In the genomic region with DNA sequence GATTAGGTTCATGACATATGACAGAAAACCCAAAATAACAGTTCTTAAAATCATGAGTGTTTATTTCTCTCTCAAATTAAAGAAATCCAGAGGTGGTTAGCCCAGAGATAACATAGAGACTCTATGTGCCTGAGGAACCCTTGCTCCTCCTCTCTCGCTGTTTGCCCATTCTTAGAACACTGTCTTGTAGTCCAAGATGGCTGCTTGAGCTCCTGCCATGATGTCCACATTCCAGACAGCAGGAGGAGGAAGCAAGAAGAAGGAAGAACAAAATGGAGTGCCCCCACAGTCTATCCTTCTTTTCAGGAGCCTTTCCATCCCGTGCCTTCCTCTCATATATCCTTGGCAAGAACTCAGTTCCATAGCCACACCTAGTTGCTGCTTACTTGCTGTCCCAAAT, we compare ENCODE assay signal across 21 cellular contexts. TPM values are rescaled to one million over a fixed set of nuclear protein-coding genes. Genes with fewer than 3 reads are reported as not detected.
DNase-seq lines count a peak whose midpoint lies in the region; ATAC-seq, FAIRE-seq and TF ChIP-seq lines count a peak whose summit lies in the region.
"Had no signal": no experiment of that assay in that cellular context is flagged by ENCODE, and none has a peak within 500 bp of the region (broad histone marks: within the 10 kb centered on the region; RNA-seq: fewer than 3 reads in every experiment).

No MANE protein-coding gene starts in this region.

- POLR2A ChIA-PET in H1 (lab: Charles Lee; ENCODE audit: partially characterized antibody): no interaction called here
- POLR2A ChIA-PET in activated CD8-positive, alpha-beta T cell treated with anti-CD3 and anti-CD28 coated beads, Interleukin-2, amount 10 ng/mL, durations not matched to agents 7 days and 5 days (lab: Charles Lee): no interaction called here

- H2BK12ac ChIP-seq in H1 (ENCODE audit: low read depth, low read length): no peak overlapping the region; the same call in 1 of the 2 replicates

- H3K27ac ChIP-seq in angular gyrus (ENCODE audit: low read depth, low read length): peak overlapping the region; percentile 24
- no peak overlapping the region for H3K27ac ChIP-seq in H1 (ENCODE audit: low read depth, low read length)
- H3K27ac ChIP-seq: GM23248, HL-60 had no signal

- no peaks in the 10 kb centered on the region for H3K27me3 ChIP-seq in H1 (replicated peaks in 1 of 4; ENCODE audit: control insufficient read depth in 3 of 4, extremely low read depth in 1 of 4, insufficient read depth in 3 of 4, low read length in 3 of 4)

- no peaks in the 10 kb centered on the region for H3K79me2 ChIP-seq in H1 (ENCODE audit: control insufficient read depth in 1 of 2, insufficient read depth in 2 of 2, low read length in 2 of 2)

- no peak for DNase-seq in H1 (ENCODE audit: low read depth in 1 of 2, low spot score in 2 of 2)
- no peak for DNase-seq in GM20000 (ENCODE audit: low spot score)
- DNase-seq in activated CD8-positive, alpha-beta T cell treated with anti-CD3 and anti-CD28 coated beads, Interleukin-2, amount 10 ng/mL, durations not matched to agents 7 days and 5 days: no peak
- DNase-seq in cerebellar nuclear complex (lab: John Stamatoyannopoulos, UW): no peak
- DNase-seq: AML-193; Calu3; CD8-positive, alpha-beta T cell; DMS79 treated with DMSO at 0.1 percent for 48 hours; GM23248; HCEC 1CT had no signal

- no peak for TF ChIP-seq RAD21 in H1 (IDR thresholded peaks at IDR 0.05 in 1 of 2, conservative IDR thresholded peaks at IDR 0.05 in 1 of 2; ENCODE audit: low read depth in 2 of 2, low read length in 2 of 2)

- ATAC-seq in GM18502 (IDR thresholded peaks at IDR 0.05; ENCODE audit: poor library complexity, unreplicated experiment): no peak
- no peak for ATAC-seq in activated CD8-positive, alpha-beta T cell treated with anti-CD3 and anti-CD28 coated beads, Interleukin-2, amount 10 ng/mL, durations not matched to agents 7 days and 5 days
- ATAC-seq: CD8-positive, alpha-beta T cell; GM12878 had no signal

- H3K18ac ChIP-seq in H1 (ENCODE audit: extremely low read depth, low read length): no peak overlapping the region

- H3K4ac ChIP-seq in H1 (replicated peaks; ENCODE audit: insufficient read length, low read depth, low read length): no peak overlapping the region

- CTCF ChIA-PET in H1 (lab: Charles Lee; ENCODE audit: partially characterized antibody): interaction anchor here (1.2 to 1.9 kb wide), 2 partner anchors 16 to 23 kb away, joined by 3 to 7 read pairs; no protein-coding TSS in a partner anchor
- CTCF ChIA-PET in activated CD8-positive, alpha-beta T cell treated with anti-CD3 and anti-CD28 coated beads, Interleukin-2, amount 10 ng/mL, durations not matched to agents 7 days and 5 days (lab: Charles Lee): no interaction called here

- H3K23ac ChIP-seq in H1 (ENCODE audit: insufficient read length): no peak overlapping the region

- TF ChIP-seq EP300 in H1 (IDR thresholded peaks at IDR 0.05; ENCODE audit: borderline replicate concordance in 1 of 2, low read depth in 2 of 2, low read length in 2 of 2): no peak

- H2AFZ ChIP-seq in H1 (ENCODE audit: low read length): no peak overlapping the region
- H2AFZ ChIP-seq: GM23248 had no signal

- peaks cover 5 to 17% (median 12%) of the 10 kb centered on the region in 4 experiments for H3K4me1 ChIP-seq in H1 (replicated peaks in 1 of 4; ENCODE audit: control insufficient read depth in 3 of 4, insufficient read depth in 4 of 4, low read length in 3 of 4)

- no peak for TF ChIP-seq POLR2A in H1 (IDR thresholded peaks at IDR 0.05; ENCODE audit: control extremely low read depth in 1 of 2, low read depth in 2 of 2, low read length in 2 of 2)

- no peaks in the 10 kb centered on the region; the same call in 1 of the 2 replicates for H3K23me2 ChIP-seq in H1 (ENCODE audit: low read depth, low read length)

- no peak overlapping the region for H3K4me3 ChIP-seq in H1 (ENCODE audit: extremely low read depth in 1 of 4, insufficient read depth in 2 of 4, low read depth in 3 of 4, low read length in 4 of 4)
- H3K4me3 ChIP-seq: GM12878, GM23248 had no signal

- peaks cover 24% of the 10 kb centered on the region for H3K4me1 Mint-ChIP-seq in nephron
- no peaks in the 10 kb centered on the region for H3K4me1 Mint-ChIP-seq in activated CD8-positive, alpha-beta T cell treated with anti-CD3 and anti-CD28 coated beads, Interleukin-2, amount 10 ng/mL, durations not matched to agents 7 days and 5 days (ENCODE audit: low read depth)

- no peaks in the 10 kb centered on the region for H4K20me1 ChIP-seq in H1 (replicated peaks in 1 of 2; ENCODE audit: control insufficient read depth in 1 of 2, insufficient read depth in 2 of 2, low read length in 2 of 2)

- WGBS in H1 (ENCODE audit: extremely low coverage in 1 of 2, insufficient coverage in 1 of 2, insufficient read length in 1 of 2, insufficient replicate concordance in 2 of 2, low coverage in 1 of 2, low lambda C conversion rate in 2 of 2, missing lambda C conversion rate in 1 of 2), 2 experiments: 95% methylated on average over 2 of the region's 2 CpGs; no CpG with 5 or more reads in 1 of the 2 experiments

- no peaks in the 10 kb centered on the region for H3K36me3 ChIP-seq in H1 (ENCODE audit: control insufficient read depth in 2 of 4, insufficient read depth in 4 of 4, low read length in 3 of 4)

- H3K27ac Mint-ChIP-seq in nephron: peak overlapping the region; percentile 6 to 30 (median 9)
- no peak overlapping the region for H3K27ac Mint-ChIP-seq in activated CD8-positive, alpha-beta T cell treated with anti-CD3 and anti-CD28 coated beads, Interleukin-2, amount 10 ng/mL, durations not matched to agents 7 days and 5 days
- H3K27ac Mint-ChIP-seq: CD8-positive, alpha-beta T cell had no signal

- no peak overlapping the region for H2BK15ac ChIP-seq in H1 (ENCODE audit: low read length)

- FAIRE-seq in H1 (lab: Jason Lieb, UNC): no peak
- FAIRE-seq: A204.1, GM12878, GM19239, H54 had no signal

- H2BK5ac ChIP-seq in H1 (ENCODE audit: low read depth, low read length): no peak overlapping the region

- H2BK120ac ChIP-seq in H1 (replicated peaks; ENCODE audit: low read depth, low read length): no peak overlapping the region

- H3K9me3 ChIP-seq in H1 (ENCODE audit: insufficient read depth in 2 of 2, low read depth in 1 of 2, low read length in 1 of 2): no peaks in the 10 kb centered on the region

- no peak for TF ChIP-seq CTCF in H1 (IDR thresholded peaks at IDR 0.05; ENCODE audit: control extremely low read depth in 1 of 3, insufficient read depth in 1 of 3, low read depth in 1 of 3, low read length in 3 of 3)
- TF ChIP-seq CTCF in nephron (IDR thresholded peaks at IDR 0.05; ENCODE audit: unreplicated experiment in 3 of 3): no peak
- TF ChIP-seq CTCF in GM20000 (IDR thresholded peaks at IDR 0.05; ENCODE audit: extremely low read depth, missing control alignments): no peak

- no peak overlapping the region for H2BK20ac ChIP-seq in H1 (ENCODE audit: low read length)

- no peaks in the 10 kb centered on the region for H3K79me1 ChIP-seq in H1 (ENCODE audit: low read depth, low read length)

- H3K4me3 Mint-ChIP-seq in nephron: no peak overlapping the region
- H3K4me3 Mint-ChIP-seq in activated CD8-positive, alpha-beta T cell treated with anti-CD3 and anti-CD28 coated beads, Interleukin-2, amount 10 ng/mL, durations not matched to agents 7 days and 5 days: no peak overlapping the region
- H3K4me3 Mint-ChIP-seq: CD8-positive, alpha-beta T cell had no signal

- H3K56ac ChIP-seq in H1 (replicated peaks; ENCODE audit: insufficient read length, low read depth, low read length): no peak overlapping the region

- no peaks in the 10 kb centered on the region for H3K27me3 Mint-ChIP-seq in nephron (ENCODE audit: low read depth)
- H3K27me3 Mint-ChIP-seq in activated CD8-positive, alpha-beta T cell treated with anti-CD3 and anti-CD28 coated beads, Interleukin-2, amount 10 ng/mL, durations not matched to agents 7 days and 5 days (ENCODE audit: low read depth): peaks cover 6% of the 10 kb centered on the region

- no peak overlapping the region for H4K91ac ChIP-seq in H1 (replicated peaks; ENCODE audit: insufficient read length, low read length)

- H3K36me3 Mint-ChIP-seq in nephron (ENCODE audit: low read depth): no peaks in the 10 kb centered on the region
- no peaks in the 10 kb centered on the region for H3K36me3 Mint-ChIP-seq in activated CD8-positive, alpha-beta T cell treated with anti-CD3 and anti-CD28 coated beads, Interleukin-2, amount 10 ng/mL, durations not matched to agents 7 days and 5 days (ENCODE audit: low read depth)
- H3K36me3 Mint-ChIP-seq: CD8-positive, alpha-beta T cell had no signal

- no peak overlapping the region for H3K14ac ChIP-seq in H1 (ENCODE audit: insufficient read length)

- no peak overlapping the region for H4K8ac ChIP-seq in H1 (ENCODE audit: extremely low read depth, insufficient read depth, low read length)

- peak overlapping the region; percentile 60; the same call in 1 of the 2 replicates for H2AK5ac ChIP-seq in H1 (ENCODE audit: low read depth, low read length)

- H4K5ac ChIP-seq in H1 (ENCODE audit: insufficient read length, low read depth, low read length): no peak overlapping the region

- H3K9ac ChIP-seq in H1 (replicated peaks in 1 of 4; ENCODE audit: extremely low read depth in 1 of 4, low read depth in 3 of 4, low read length in 3 of 4): no peak overlapping the region
- H3K9ac ChIP-seq: GM23248 had no signal

- H3K9me3 Mint-ChIP-seq in nephron: no peaks in the 10 kb centered on the region
- H3K9me3 Mint-ChIP-seq in activated CD8-positive, alpha-beta T cell treated with anti-CD3 and anti-CD28 coated beads, Interleukin-2, amount 10 ng/mL, durations not matched to agents 7 days and 5 days (ENCODE audit: insufficient read depth): no peaks in the 10 kb centered on the region
- H3K9me3 Mint-ChIP-seq: CD8-positive, alpha-beta T cell had no signal

- H3K4me2 ChIP-seq in H1 (ENCODE audit: insufficient read depth in 1 of 2, low read depth in 2 of 2, low read length in 2 of 2): no peak overlapping the region

TF ChIP-seq in H1, 55 proteins besides CTCF, POLR2A, EP300 and RAD21:
- peak; percentile 68; the same call in 1 of the 2 replicates for TF ChIP-seq YY1 (IDR thresholded peaks at IDR 0.05; ENCODE audit: low read depth, low read length)
- no peak for TF ChIP-seq RBBP5 (IDR thresholded peaks at IDR 0.05; ENCODE audit: borderline replicate concordance, low read depth, low read length)

RNA-seq across cellular contexts. Expression of gene ST8SIA5, which starts 13.9 kb away (rescaled TPM):
- 6.3 and 7.0 TPM in 2 replicates for total RNA-seq in H1 (2021; fragmentation: NEBNext Ultra II Directional; extraction: Animal tissue kit (Norgen Biotek cat#: 25700))
- 2.4 and 4.6 TPM in 2 replicates for polyA plus RNA-seq in H1 (2011; rRNA removed)
- polyA plus RNA-seq in H1 (2011; cell fraction: cytosol; rRNA removed): 2.7 TPM
- polyA plus RNA-seq in H1 (2011; cell fraction: nucleus; rRNA removed): 5.2 TPM
- 3.4 to 4.2 TPM (median 3.6 TPM) in 4 replicates for polyA plus RNA-seq in H1 (2012, experiment 1 of 2)
- polyA plus RNA-seq in H1 (2012, experiment 2 of 2): 2.9 TPM
- polyA plus RNA-seq in H1 (2013, experiment 1 of 2): 5.4 TPM
- polyA plus RNA-seq in H1 (2013, experiment 2 of 2): 5.7 TPM
- polyA minus RNA-seq in H1 (2011; rRNA and poly(A)+ RNA removed): 3.9 and 4.3 TPM in 2 replicates
- polyA minus RNA-seq in H1 (2011; cell fraction: cytosol; rRNA and poly(A)+ RNA removed): 3.7 TPM
- polyA minus RNA-seq in H1 (2011; cell fraction: nucleus; rRNA and poly(A)+ RNA removed): 3.0 TPM
- total RNA-seq in activated CD8-positive, alpha-beta T cell treated with anti-CD3 and anti-CD28 coated beads, Interleukin-2, amount 10 ng/mL, durations not matched to agents 7 days and 5 days: not detected
- total RNA-seq: Calu3; CD8-positive, alpha-beta T cell; G401; GM23248; HT1080 had no signal
- polyA plus RNA-seq: BJ, GM23248 had no signal
